9 cellular contexts compared by ENCODE assay signal in genomic region chr17:66900126-66901010, GRCh38.
DNase-seq lines count a peak whose midpoint lies in the region; ATAC-seq and TF ChIP-seq lines count a peak whose summit lies in the region.
"Had no signal": no experiment of that assay in that cellular context is flagged by ENCODE, and none has a peak within 500 bp of the region (broad histone marks: within the 10 kb centered on the region; RNA-seq: fewer than 3 reads in every experiment).

No MANE protein-coding gene starts in this region.

- H3K27ac ChIP-seq in neural cell (ENCODE audit: low read length) (no peak overlapping the region), gastrocnemius medialis (no peak overlapping the region)

- no peaks in the 10 kb centered on the region for H3K36me3 Mint-ChIP-seq in brain

- TF ChIP-seq RAD21 in neural cell (conservative IDR thresholded peaks at IDR 0.05): peak; percentile 77

- peaks cover 2% of the 10 kb centered on the region for H3K27me3 Mint-ChIP-seq in brain

- H3K9me3 ChIP-seq in neural cell (ENCODE audit: low read length): no peaks in the 10 kb centered on the region
- no peaks in the 10 kb centered on the region for H3K9me3 ChIP-seq in gastrocnemius medialis
- no peaks in the 10 kb centered on the region for H3K9me3 ChIP-seq in mucosa of descending colon

- H2AFZ ChIP-seq in neural cell (ENCODE audit: low read depth, low read length): no peak overlapping the region

- H3K4me3 Mint-ChIP-seq in brain: no peak overlapping the region

- no peak for TF ChIP-seq POLR2A in gastrocnemius medialis (IDR thresholded peaks at IDR 0.05)

- H3K27me3 ChIP-seq in neural cell (ENCODE audit: insufficient read depth, low read depth, low read length) (no peaks in the 10 kb centered on the region), gastrocnemius medialis (no peaks in the 10 kb centered on the region)

- in situ Hi-C loops in gastrocnemius medialis (cut with MboI; ENCODE audit: low sequenced_read_pairs in 4 of 4): loop anchor here in 2 of 4 donors (10.0 to 25.0 kb wide), 3 partner anchors 176 to 663 kb away; partner anchors contain the start of gene APOH (in 1 of the 2)

- no peaks in the 10 kb centered on the region for H3K36me3 ChIP-seq in neural cell (ENCODE audit: insufficient read depth, low read length)
- no peaks in the 10 kb centered on the region for H3K36me3 ChIP-seq in gastrocnemius medialis
- no peaks in the 10 kb centered on the region for H3K36me3 ChIP-seq in mucosa of descending colon (ENCODE audit: low read depth)

- intact Hi-C loops in gastrocnemius medialis (cut with DNase I; ENCODE audit: low total_unique reads): no loop called here
- intact Hi-C loops in mucosa of descending colon (cut with DNase I, micrococcal nuclease): no loop called here

- DNase-seq in DMS53 treated with DMSO at 0.1 percent for 48 hours (lab: John Stamatoyannopoulos, UW; ENCODE audit: unreplicated experiment): peak; percentile 5
- DNase-seq in LNCaP clone FGC (ENCODE audit: low read depth): no peak
- DNase-seq in gastrocnemius medialis: no peak
- no peak for DNase-seq in mucosa of descending colon
- DNase-seq: activated CD4-positive, alpha-beta T cell treated with anti-CD3 and anti-CD28 coated beads, Interleukin-2, amount 50 U/mL, for 4 hours had no signal

- H3K79me2 ChIP-seq in neural cell (replicated peaks; ENCODE audit: insufficient read depth, low read length): no peaks in the 10 kb centered on the region

- peaks cover 73% of the 10 kb centered on the region for H3K4me1 Mint-ChIP-seq in brain

- no peaks in the 10 kb centered on the region for H3K9me3 Mint-ChIP-seq in brain

- no peak for ATAC-seq in gastrocnemius medialis
- no peak for ATAC-seq in GM19463 (IDR thresholded peaks at IDR 0.05; ENCODE audit: unreplicated experiment)
- ATAC-seq in mucosa of descending colon: no peak
- ATAC-seq in GM18858 (IDR thresholded peaks at IDR 0.05; ENCODE audit: unreplicated experiment): no peak

- no peak overlapping the region for H3K9ac ChIP-seq in neural cell (ENCODE audit: low read length)

- no peaks in the 10 kb centered on the region for H4K20me1 ChIP-seq in neural cell (ENCODE audit: insufficient read depth)

- no peak overlapping the region for H3K4me3 ChIP-seq in LNCaP clone FGC (ENCODE audit: low read depth, low read length)
- no peak overlapping the region for H3K4me3 ChIP-seq in neural cell (ENCODE audit: low read length)
- no peak overlapping the region for H3K4me3 ChIP-seq in gastrocnemius medialis
- H3K4me3 ChIP-seq in mucosa of descending colon: no peak overlapping the region

- no peaks in the 10 kb centered on the region for H3K9me2 ChIP-seq in neural cell (ENCODE audit: insufficient read depth, low read length)

- peak overlapping the region in 2 of 5 experiments; percentile 53 to 71 for H3K27ac Mint-ChIP-seq in brain

- TF ChIP-seq EP300 in neural cell (conservative IDR thresholded peaks at IDR 0.05; ENCODE audit: poor library complexity, severe bottlenecking): no peak

- H3F3A ChIP-seq in neural cell (ENCODE audit: insufficient read depth, low read length, poor library complexity, severe bottlenecking): no peaks in the 10 kb centered on the region

- H3K4me2 ChIP-seq in neural cell (ENCODE audit: low read length): no peak overlapping the region

- peak; percentile 36 for TF ChIP-seq CTCF in LNCaP clone FGC (IDR thresholded peaks at IDR 0.05; ENCODE audit: control insufficient read depth, extremely low read depth, insufficient read depth)
- peak; percentile 66 to 74 for TF ChIP-seq CTCF in brain (conservative IDR thresholded peaks at IDR 0.05)
- TF ChIP-seq CTCF in neural cell (IDR thresholded peaks at IDR 0.05; ENCODE audit: poor library complexity, severe bottlenecking): peak; percentile 74
- TF ChIP-seq CTCF in gastrocnemius medialis (IDR thresholded peaks at IDR 0.05 in 4 of 5, conservative IDR thresholded peaks at IDR 0.05 in 1 of 5): no peak
- no peak for TF ChIP-seq CTCF in mucosa of descending colon (IDR thresholded peaks at IDR 0.05)

- H3K4me1 ChIP-seq in gastrocnemius medialis: no peaks in the 10 kb centered on the region
- H3K4me1 ChIP-seq in mucosa of descending colon (ENCODE audit: low read depth): no peaks in the 10 kb centered on the region

TF ChIP-seq in neural cell, 6 proteins besides CTCF, POLR2A, EP300 and RAD21:
- TF ChIP-seq SMC3 (conservative IDR thresholded peaks at IDR 0.05; ENCODE audit: poor library complexity) (peak; percentile 80), POLR2AphosphoS5 (IDR thresholded peaks at IDR 0.05) (no peak), MXI1 (conservative IDR thresholded peaks at IDR 0.05; ENCODE audit: poor library complexity, severe bottlenecking) (no peak)

Comparison
In these comparisons a context has a peak if more than half of its experiments do, and no peak if none do; other contexts are left out.
1. CTCF ChIP-seq: peak in LNCaP clone FGC (single experiment), brain (2 of 2) and neural cell (single experiment); none in gastrocnemius medialis (0 of 5) and mucosa of descending colon (single experiment).